In the genomic region with DNA sequence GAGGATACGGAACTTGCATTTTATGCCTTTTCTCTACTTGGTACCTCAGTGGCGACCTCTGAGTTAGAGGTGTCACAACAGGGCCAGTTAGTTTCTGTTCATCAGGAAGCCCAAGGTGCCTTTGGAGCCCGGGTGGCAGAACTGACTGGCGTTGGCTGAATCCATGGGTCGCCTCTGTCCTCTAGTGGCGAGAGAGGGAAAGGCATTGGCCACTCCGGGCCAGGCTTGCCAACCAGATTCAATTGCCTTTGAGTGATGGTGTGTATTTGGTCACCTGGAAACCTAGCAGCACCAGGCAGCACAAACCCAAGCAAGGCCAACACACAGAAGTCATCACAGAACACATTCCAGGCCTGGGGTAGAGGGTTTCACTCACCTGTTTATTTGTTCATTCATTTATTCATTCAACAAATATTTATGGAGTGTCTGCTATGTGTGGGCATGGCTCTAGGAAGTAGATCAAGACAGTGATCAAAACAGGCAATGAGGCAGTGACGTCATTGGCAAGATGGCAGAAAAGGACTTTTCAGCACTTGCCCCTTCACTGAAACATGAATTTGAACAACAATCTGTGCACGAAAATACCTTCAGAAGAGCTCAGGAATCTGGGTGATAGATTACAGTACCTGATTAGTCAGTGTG, we compare ENCODE assay signal across 8 cellular contexts. TPM values are rescaled to one million over a fixed set of nuclear protein-coding genes. Genes with fewer than 3 reads are reported as not detected.
DNase-seq lines count a peak whose midpoint lies in the region; ATAC-seq, FAIRE-seq and TF ChIP-seq lines count a peak whose summit lies in the region.

No MANE protein-coding gene starts in this region.

- H3K4me2 ChIP-seq in K562 (ENCODE audit: insufficient read depth, low read length) (no peak overlapping the region), smooth muscle cell (no peak overlapping the region)

- no peaks in the 10 kb centered on the region for H3K9me3 ChIP-seq in Panc1 (ENCODE audit: control insufficient read depth, insufficient read depth, low read depth, low read length)
- no peaks in the 10 kb centered on the region for H3K9me3 ChIP-seq in K562 (replicated peaks; ENCODE audit: control insufficient read depth, insufficient read depth, low read depth, low read length)
- no peaks in the 10 kb centered on the region for H3K9me3 ChIP-seq in smooth muscle cell (replicated peaks; ENCODE audit: low read depth)

- H3K27ac ChIP-seq in Panc1 (ENCODE audit: low read length): no peak overlapping the region
- no peak overlapping the region for H3K27ac ChIP-seq in K562 (ENCODE audit: extremely low read depth, low read depth, low read length)
- H3K27ac ChIP-seq in smooth muscle cell (ENCODE audit: low read depth): no peak overlapping the region

- TF ChIP-seq POLR2A in GM12892 (IDR thresholded peaks at IDR 0.05; ENCODE audit: low read depth, low read length) (no peak), K562 (conservative IDR thresholded peaks at IDR 0.05) (no peak)

- H2AFZ ChIP-seq in K562 (ENCODE audit: low read depth, low read length) (no peak overlapping the region), smooth muscle cell (ENCODE audit: low read depth) (no peak overlapping the region)

- no TSS peak for BruUV-seq in Panc1 (replicated peaks; lab: Mats Ljungman, UMichigan)
- no TSS peak for BruUV-seq in K562 (replicated peaks; lab: Mats Ljungman, UMichigan)

- no peaks in the 10 kb centered on the region for H3F3A ChIP-seq in smooth muscle cell (ENCODE audit: low read depth)

- intact Hi-C loops in Panc1 (cut with micrococcal nuclease; ENCODE audit: unreplicated experiment) (loop anchor here (1.0 kb wide), 1 partner anchor 148 kb away; no protein-coding TSS in a partner anchor), K562 (cut with micrococcal nuclease) (loop anchor here (2.0 kb wide), 1 partner anchor 146 kb away; no protein-coding TSS in a partner anchor)

- H3K9ac ChIP-seq in K562 (ENCODE audit: insufficient read depth in 1 of 2, low read depth in 2 of 2, low read length in 2 of 2): no peak overlapping the region
- no peak overlapping the region for H3K9ac ChIP-seq in smooth muscle cell (ENCODE audit: low read depth)

- FAIRE-seq in GM12892 (lab: Jason Lieb, UNC) (peak; percentile 86), K562 (lab: Jason Lieb, UNC) (no peak)

- ATAC-seq in Panc1: peak; percentile 91
- ATAC-seq in K562: peak; percentile 70
- no peak for ATAC-seq in GM19467 (IDR thresholded peaks at IDR 0.05; ENCODE audit: unreplicated experiment)

- peak; percentile 93 for TF ChIP-seq CTCF in Panc1 (IDR thresholded peaks at IDR 0.05)
- peak; percentile 68 to 76 (median 76) for TF ChIP-seq CTCF in K562 (IDR thresholded peaks at IDR 0.05 in 2 of 3, conservative IDR thresholded peaks at IDR 0.05 in 1 of 3; ENCODE audit: insufficient read depth in 2 of 3, low read depth in 1 of 3, low read length in 3 of 3)
- peak; percentile 92 for TF ChIP-seq CTCF in smooth muscle cell (IDR thresholded peaks at IDR 0.05; ENCODE audit: borderline replicate concordance, insufficient read depth, poor library complexity, severe bottlenecking)

- H3K27me3 ChIP-seq in Panc1 (ENCODE audit: control insufficient read depth, insufficient read depth, low read length) (no peaks in the 10 kb centered on the region), K562 (ENCODE audit: control insufficient read depth in 2 of 2, insufficient read depth in 2 of 2, low read length in 2 of 2) (no peaks in the 10 kb centered on the region), smooth muscle cell (ENCODE audit: low read depth) (peaks cover 53% of the 10 kb centered on the region)

- WGBS in K562 (ENCODE audit: insufficient coverage, low coverage, missing lambda C conversion rate): 1% methylated on average over 9 of the region's 9 CpGs
- WGBS in smooth muscle cell (ENCODE audit: low lambda C conversion rate): 22% methylated on average over 9 of the region's 9 CpGs

- no peak for TF ChIP-seq EP300 in K562 (IDR thresholded peaks at IDR 0.05; ENCODE audit: low read length)

- no peaks in the 10 kb centered on the region for H3K36me3 ChIP-seq in Panc1 (ENCODE audit: control insufficient read depth, insufficient read depth, low read length)
- H3K36me3 ChIP-seq in K562 (ENCODE audit: control insufficient read depth, insufficient read depth, low read length): no peaks in the 10 kb centered on the region
- H3K36me3 ChIP-seq in smooth muscle cell (ENCODE audit: low read depth): no peaks in the 10 kb centered on the region

- H3K79me2 ChIP-seq in K562 (ENCODE audit: control insufficient read depth, insufficient read depth, low read length) (no peaks in the 10 kb centered on the region), smooth muscle cell (ENCODE audit: low read depth) (no peaks in the 10 kb centered on the region)

- peak; percentile 68 for DNase-seq in ACHN
- peak; percentile 41 for DNase-seq in GM12892 (ENCODE audit: insufficient read length)
- DNase-seq in LHCN-M2 (ENCODE audit: low read depth): peak; percentile 38
- peak; percentile 69 for DNase-seq in Panc1 (ENCODE audit: low read depth, low spot score)
- DNase-seq in K562 (ENCODE audit: extremely low read depth in 1 of 4, low spot score in 3 of 4): peak; percentile 30 to 41 (median 40)
- peak; percentile 48 for DNase-seq in iPS DF 19.7 (ENCODE audit: low read depth, low spot score)
- DNase-seq in smooth muscle cell (lab: John Stamatoyannopoulos, UW; ENCODE audit: unreplicated experiment): peak; percentile 20

- H3K9me1 ChIP-seq in K562 (ENCODE audit: control insufficient read depth, insufficient read depth, low read length): no peaks in the 10 kb centered on the region

- CTCF ChIA-PET in Panc1 (lab: Charles Lee) (no interaction called here), K562 (lab: Yijun Ruan, JAX; ENCODE audit: low intra/inter-chr PET ratio) (interaction anchor here (0.6 to 1.1 kb wide), 3 partner anchors 146 to 154 kb away, joined by 3 to 5 read pairs (median 3); no protein-coding TSS in a partner anchor)

- peak; percentile 58 to 79 for TF ChIP-seq RAD21 in K562 (CRISPR knock-in tag; conservative IDR thresholded peaks at IDR 0.05 in 1 of 2, IDR thresholded peaks at IDR 0.05 in 1 of 2)

- H3K4me3 ChIP-seq in Panc1 (ENCODE audit: low read depth in 2 of 2, low read length in 2 of 2) (no peak overlapping the region), K562 (no peak overlapping the region), smooth muscle cell (no peak overlapping the region)

- in situ Hi-C loops in ACHN (cut with HindIII; ENCODE audit: low pct_ligation_motif_present, low pct_unique_long_range_greater_than_20kb, low sequenced_read_pairs): no loop called here
- in situ Hi-C loops in Panc1 (cut with HindIII; ENCODE audit: low pct_unique_long_range_greater_than_20kb, low sequenced_read_pairs): no loop called here
- in situ Hi-C loops in K562 (cut with MboI): loop anchor here (10.0 kb wide), 1 partner anchor 128 kb away; no protein-coding TSS in a partner anchor

- POLR2A ChIA-PET in Panc1 (lab: Charles Lee) (no interaction called here), K562 (lab: Yijun Ruan, JAX) (no interaction called here)

- H3K4me1 ChIP-seq in Panc1 (ENCODE audit: control insufficient read depth, insufficient read depth, low read length): no peaks in the 10 kb centered on the region
- no peaks in the 10 kb centered on the region for H3K4me1 ChIP-seq in K562 (replicated peaks in 1 of 2; ENCODE audit: control insufficient read depth in 2 of 2, insufficient read depth in 2 of 2, low read length in 2 of 2)
- H3K4me1 ChIP-seq in smooth muscle cell (ENCODE audit: low read depth): no peaks in the 10 kb centered on the region

- H4K20me1 ChIP-seq in K562 (replicated peaks; ENCODE audit: control insufficient read depth, insufficient read depth, low read length): no peaks in the 10 kb centered on the region
- H4K20me1 ChIP-seq in smooth muscle cell (ENCODE audit: low read depth): no peaks in the 10 kb centered on the region

TF ChIP-seq in K562, 482 proteins besides CTCF, POLR2A, EP300 and RAD21 (continues in another document):
- no peak for TF ChIP-seq ZNF668 (CRISPR knock-in tag; IDR thresholded peaks at IDR 0.05)
- no peak for TF ChIP-seq MTA1 (IDR thresholded peaks at IDR 0.05; ENCODE audit: borderline replicate concordance)
- peak; percentile 62 for TF ChIP-seq SMC3 (conservative IDR thresholded peaks at IDR 0.05; ENCODE audit: insufficient read depth, low read depth, low read length)
- no peak for TF ChIP-seq ZNF232 (CRISPR knock-in tag; IDR thresholded peaks at IDR 0.05)

RNA-seq across cellular contexts. Expression of gene KCNA5, which starts 40.5 kb away (rescaled TPM):
- polyA plus RNA-seq in GM12892 (2012; ENCODE audit: missing spikeins): not detected
- not detected in 2 replicates for total RNA-seq in LHCN-M2 (2014; rRNA removed)
- not detected for polyA plus RNA-seq in LHCN-M2 (2012)
- not detected for total RNA-seq in Panc1 (2021; ENCODE audit: unreplicated experiment)
- polyA plus RNA-seq in Panc1 (2012; ENCODE audit: insufficient read length): not detected
- total RNA-seq in K562 (2011; cell fraction: chromatin; rRNA removed; ENCODE audit: low replicate concordance): not detected in 2 replicates
- total RNA-seq in K562 (2011; cell fraction: nucleolus; rRNA removed): not detected in 2 replicates
- not detected in 2 replicates for total RNA-seq in K562 (2011; cell fraction: nucleoplasm; rRNA removed)
- total RNA-seq in K562 (2014; rRNA removed): not detected in 2 replicates
- total RNA-seq in K562 (2014; rRNA removed; fragmentation: Illumina TruSeq; extraction: Trizol): not detected in 2 replicates
- total RNA-seq in K562 (2015; rRNA removed; fragmentation: Illumina TruSeq; extraction: Trizol): not detected in 2 replicates
- not detected in 2 replicates for total RNA-seq in K562 (2021)
- not detected in 2 replicates for polyA plus RNA-seq in K562 (2011; rRNA removed)
- polyA plus RNA-seq in K562 (2011; cell fraction: cytosol; rRNA removed): not detected in 2 replicates
- not detected in 2 replicates for polyA plus RNA-seq in K562 (2011; cell fraction: nucleus; rRNA removed)
- polyA plus RNA-seq in K562 (2012): not detected in 2 replicates
- not detected in 2 replicates for polyA plus RNA-seq in K562 (2014; fragmentation: Illumina TruSeq; extraction: Trizol)
- polyA plus RNA-seq in K562 (2014; fragmentation: Nextera tagmentation; extraction: Ambion mirVana): not detected
- polyA plus RNA-seq in K562 (2014; rRNA removed): not detected in 2 replicates
- not detected in 2 replicates for polyA minus RNA-seq in K562 (2011; rRNA and poly(A)+ RNA removed)
- polyA minus RNA-seq in K562 (2011; cell fraction: cytosol; rRNA and poly(A)+ RNA removed): not detected in 2 replicates
- not detected in 2 replicates for polyA minus RNA-seq in K562 (2011; cell fraction: nucleus; rRNA and poly(A)+ RNA removed)
- not detected in 2 replicates for total RNA-seq in smooth muscle cell
- not detected in 2 replicates for polyA plus RNA-seq in smooth muscle cell
